ENCODE assay signal across 24 cellular contexts in genomic region chr2:219087371-219087770, GRCh38. TPM values are rescaled to one million over a fixed set of nuclear protein-coding genes. Genes with fewer than 3 reads are reported as not detected.
"Had no signal": no experiment of that assay in that cellular context is flagged by ENCODE, and none has a peak within 500 bp of the region (broad histone marks: within the 10 kb centered on the region; RNA-seq: fewer than 3 reads in every experiment).

No MANE protein-coding gene starts in this region.

- ATAC-seq: activated naive CD4-positive, alpha-beta T cell treated with anti-CD3 and anti-CD28 coated beads, Interleukin-2, amount 50 U/mL, for 72 hours; esophagus mucosa; gastrocnemius medialis; right lobe of liver; stimulated activated memory B cell treated with anti-CD40 and anti-IgM and Interleukin-4, amounts not matched to agents 10 μg/mL and 1 μg/mL and 100 μg/mL, for 72 hours had no signal

- H3K4me1 ChIP-seq: ascending aorta, parathyroid adenoma had no signal

- H3K27me3 Mint-ChIP-seq: memory B cell; stimulated activated memory B cell treated with anti-CD40 and anti-IgM and Interleukin-4, amounts not matched to agents 10 μg/mL and 1 μg/mL and 100 μg/mL, for 72 hours had no signal

- H3K36me3 Mint-ChIP-seq: activated naive CD4-positive, alpha-beta T cell treated with anti-CD3 and anti-CD28 coated beads, Interleukin-2, amount 50 U/mL, for 72 hours had no signal

- H3K27ac ChIP-seq: ascending aorta, brain microvascular endothelial cell, gastrocnemius medialis, parathyroid adenoma, right lobe of liver, stomach, transverse colon had no signal

- H3K36me3 ChIP-seq: ascending aorta, brain microvascular endothelial cell, gastrocnemius medialis, right lobe of liver, stomach had no signal

- FAIRE-seq: endothelial cell of umbilical vein, small intestine, TTC549, urothelium cell line had no signal

- DNase-seq: activated T-cell treated with anti-CD3 and anti-CD28 coated beads, Interleukin-2, amount 50 U/mL, for 1 hour; brain microvascular endothelial cell; dermis blood vessel endothelial cell; effector memory CD4-positive, alpha-beta T cell; gastrocnemius medialis; hypothalamus; nucleus accumbens; right lobe of liver; small intestine; stimulated activated CD4-positive, alpha-beta T cell treated with anti-CD3 and anti-CD28 coated beads, Interleukin-2, amount 100 ng/mL, for 24 hours; stomach; transverse colon had no signal

- H3K27me3 ChIP-seq: ascending aorta, brain microvascular endothelial cell, gastrocnemius medialis, right lobe of liver, stomach, transverse colon had no signal

- H3K9me3 ChIP-seq: ascending aorta, gastrocnemius medialis, right lobe of liver, stomach, transverse colon had no signal

- H3K4me3 Mint-ChIP-seq: memory B cell; stimulated activated memory B cell treated with anti-CD40 and anti-IgM and Interleukin-4, amounts not matched to agents 10 μg/mL and 1 μg/mL and 100 μg/mL, for 72 hours had no signal

- H3K79me2 ChIP-seq: parathyroid adenoma had no signal

- H3K4me3 ChIP-seq: ascending aorta, gastrocnemius medialis, right lobe of liver, stomach, transverse colon had no signal

- H3K9ac ChIP-seq: parathyroid adenoma had no signal

- H3K9me3 Mint-ChIP-seq: activated naive CD4-positive, alpha-beta T cell treated with anti-CD3 and anti-CD28 coated beads, Interleukin-2, amount 50 U/mL, for 72 hours; memory B cell; nephron; stimulated activated memory B cell treated with anti-CD40 and anti-IgM and Interleukin-4, amounts not matched to agents 10 μg/mL and 1 μg/mL and 100 μg/mL, for 72 hours had no signal

- H2AFZ ChIP-seq: parathyroid adenoma had no signal

- H3K27ac Mint-ChIP-seq: memory B cell; stimulated activated memory B cell treated with anti-CD40 and anti-IgM and Interleukin-4, amounts not matched to agents 10 μg/mL and 1 μg/mL and 100 μg/mL, for 72 hours had no signal

RNA-seq across cellular contexts. Expression of gene IHH, which starts 26.6 kb away (rescaled TPM):
- total RNA-seq: ascending aorta, dermis blood vessel endothelial cell, endothelial cell of umbilical vein, myocyte had no signal

RNA-seq across cellular contexts. Expression of gene CFAP65, which starts 46.1 kb away (rescaled TPM):
- total RNA-seq: activated naive CD4-positive, alpha-beta T cell treated with anti-CD3 and anti-CD28 coated beads, Interleukin-2, amount 50 U/mL, for 72 hours; ascending aorta; dermis blood vessel endothelial cell; endothelial cell of umbilical vein; esophagus mucosa; liver; right lobe of liver had no signal
- polyA plus RNA-seq: liver had no signal
